23 cellular contexts compared by ENCODE assay signal in genomic region chr17:49005140-49005539, GRCh38. TPM values are rescaled to one million over a fixed set of nuclear protein-coding genes. Genes with fewer than 3 reads are reported as not detected.
"Had no signal": no experiment of that assay in that cellular context is flagged by ENCODE, and none has a peak within 500 bp of the region (broad histone marks: within the 10 kb centered on the region; RNA-seq: fewer than 3 reads in every experiment).

No MANE protein-coding gene starts in this region.

- H3K27me3 ChIP-seq: ovary had no signal

- H3K9me3 Mint-ChIP-seq: activated naive CD4-positive, alpha-beta T cell treated with anti-CD3 and anti-CD28 coated beads, Interleukin-2, amount 10 ng/mL, durations not matched to agents 7 days and 5 days; natural killer cell treated with Interleukin-12 subunit alpha and Interleukin-12 subunit beta and Interleukin-15 and Interleukin-18, amount 100 ng/mL, for 72 hours; stimulated activated naive CD8-positive, alpha-beta T cell treated with anti-CD3 and anti-CD28 coated beads, Interleukin-15, Interleukin-2, amounts not matched to agents 100 ng/mL and 50 ng/mL, for 24 hours had no signal

- H3K27ac ChIP-seq: ascending aorta, dorsolateral prefrontal cortex, ovary, spleen, suprapubic skin had no signal

- H3K36me3 Mint-ChIP-seq: activated naive CD4-positive, alpha-beta T cell treated with anti-CD3 and anti-CD28 coated beads, Interleukin-2, amount 10 ng/mL, durations not matched to agents 7 days and 5 days; natural killer cell treated with Interleukin-12 subunit alpha and Interleukin-12 subunit beta and Interleukin-15 and Interleukin-18, amount 100 ng/mL, for 72 hours had no signal

- H3K4me3 Mint-ChIP-seq: activated naive CD4-positive, alpha-beta T cell treated with anti-CD3 and anti-CD28 coated beads, Interleukin-2, amount 10 ng/mL, durations not matched to agents 7 days and 5 days; natural killer cell treated with Interleukin-12 subunit alpha and Interleukin-12 subunit beta and Interleukin-15 and Interleukin-18, amount 100 ng/mL, for 72 hours; stimulated activated naive CD8-positive, alpha-beta T cell treated with anti-CD3 and anti-CD28 coated beads, Interleukin-15, Interleukin-2, amounts not matched to agents 100 ng/mL and 50 ng/mL, for 24 hours had no signal

- H3K4me3 ChIP-seq: ascending aorta, dorsolateral prefrontal cortex, ovary, spleen, suprapubic skin had no signal

- ATAC-seq: left ventricle myocardium superior; natural killer cell treated with Interleukin-12 subunit alpha and Interleukin-12 subunit beta and Interleukin-15 and Interleukin-18, amount 100 ng/mL, for 72 hours; sciatic nerve had no signal

- H3K27ac Mint-ChIP-seq: activated naive CD4-positive, alpha-beta T cell treated with anti-CD3 and anti-CD28 coated beads, Interleukin-2, amount 10 ng/mL, durations not matched to agents 7 days and 5 days; natural killer cell treated with Interleukin-12 subunit alpha and Interleukin-12 subunit beta and Interleukin-15 and Interleukin-18, amount 100 ng/mL, for 72 hours; stimulated activated naive CD8-positive, alpha-beta T cell treated with anti-CD3 and anti-CD28 coated beads, Interleukin-15, Interleukin-2, amounts not matched to agents 100 ng/mL and 50 ng/mL, for 24 hours had no signal

- H3K4me1 Mint-ChIP-seq: activated naive CD4-positive, alpha-beta T cell treated with anti-CD3 and anti-CD28 coated beads, Interleukin-2, amount 10 ng/mL, durations not matched to agents 7 days and 5 days had no signal

- H3K9me3 ChIP-seq: ascending aorta, ovary, spleen, suprapubic skin had no signal

- FAIRE-seq: bronchial epithelial cell, TTC549 had no signal

- H3K4me1 ChIP-seq: ascending aorta had no signal

- DNase-seq: activated CD4-positive, alpha-beta T cell treated with anti-CD3 and anti-CD28 coated beads, Interleukin-2, amount 50 U/mL, for 1 hour; activated naive CD4-positive, alpha-beta T cell treated with anti-CD3 and anti-CD28 coated beads, Interleukin-2, amount 10 ng/mL, durations not matched to agents 7 days and 5 days; activated T-cell treated with anti-CD3 and anti-CD28 coated beads, Interleukin-2, amount 50 U/mL, for 1 hour; dorsolateral prefrontal cortex; hippocampal formation; left ventricle myocardium superior; mesenchymal stem cell; ovary; spleen; SW 1271 had no signal

- H3K36me3 ChIP-seq: ascending aorta, ovary, spleen, suprapubic skin had no signal

RNA-seq across cellular contexts. Expression of gene IGF2BP1, which starts 8.0 kb away (rescaled TPM):
- total RNA-seq: ascending aorta, bronchial epithelial cell, dorsolateral prefrontal cortex, left ventricle myocardium superior, sciatic nerve, spleen, suprapubic skin had no signal

RNA-seq across cellular contexts. Expression of gene GIP, which starts 36.7 kb away (rescaled TPM):
- total RNA-seq: activated CD8-positive, alpha-beta memory T cell treated with anti-CD3 and anti-CD28 coated beads for 36 hours; ascending aorta; bronchial epithelial cell; dorsolateral prefrontal cortex; kidney epithelial cell; left ventricle myocardium superior; natural killer cell treated with Interleukin-12 subunit alpha and Interleukin-12 subunit beta and Interleukin-15 and Interleukin-18, amount 100 ng/mL, for 72 hours; ovary; pulmonary artery endothelial cell; sciatic nerve; spleen; suprapubic skin; T-helper 2 cell treated with Interferon-gamma antibody and Interleukin-4, amounts not matched to agents 100 ng/mL and 5 ng/mL, for 36 hours; urinary bladder had no signal
- polyA plus RNA-seq: esophagus, ovary, spleen, urinary bladder had no signal
